Comparison of ENCODE assay signal across 31 cellular contexts in the genomic region with DNA sequence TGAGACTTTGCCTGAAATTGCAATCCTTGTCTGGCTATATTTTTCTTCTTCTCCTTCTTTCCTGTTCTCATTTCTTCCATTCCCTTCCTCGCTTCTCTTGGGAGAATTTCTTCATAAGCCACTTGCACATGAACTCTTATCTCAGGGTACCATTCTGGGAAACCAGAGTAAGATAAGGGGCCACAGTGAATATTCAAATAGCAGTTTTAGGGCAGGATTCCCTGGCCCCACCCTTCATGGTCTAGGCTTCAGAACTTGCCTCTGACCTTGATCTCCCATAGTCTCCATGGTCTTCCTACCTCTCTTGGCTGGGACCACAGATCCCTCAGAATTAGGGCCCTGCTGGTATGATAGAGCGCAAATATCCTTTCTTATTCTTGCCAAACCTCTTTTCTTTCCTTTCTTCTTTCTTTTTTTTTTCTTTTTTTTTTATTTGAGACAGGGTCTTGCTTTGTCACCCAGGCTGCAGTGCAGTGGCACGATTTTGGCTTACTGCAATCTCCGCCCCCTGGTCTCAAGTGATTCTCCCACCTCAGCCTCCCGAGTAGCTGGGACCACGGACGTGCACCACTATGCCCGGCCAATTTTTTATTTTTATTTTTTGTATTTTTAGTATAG.
"Had no signal": no experiment of that assay in that cellular context is flagged by ENCODE, and none has a peak within 500 bp of the region (broad histone marks: within the 10 kb centered on the region; RNA-seq: fewer than 3 reads in every experiment).

No MANE protein-coding gene starts in this region.

- H3K4me1 Mint-ChIP-seq: memory B cell; naive B cell; stimulated activated naive CD8-positive, alpha-beta T cell treated with anti-CD3 and anti-CD28 coated beads, Interleukin-15, amount 100 ng/mL, for 72 hours had no signal

- H3K27ac Mint-ChIP-seq: endodermal cell; memory B cell; mesothelial cell of epicardium; naive B cell; natural killer cell treated with Interleukin-12 subunit alpha and Interleukin-12 subunit beta and Interleukin-15 and Interleukin-18, amount 100 ng/mL, for 72 hours; stimulated activated naive CD8-positive, alpha-beta T cell treated with anti-CD3 and anti-CD28 coated beads, Interleukin-15, amount 100 ng/mL, for 72 hours had no signal

- H3K9me3 Mint-ChIP-seq: memory B cell; natural killer cell treated with Interleukin-12 subunit alpha and Interleukin-12 subunit beta and Interleukin-15 and Interleukin-18, amount 100 ng/mL, for 72 hours; stimulated activated naive CD8-positive, alpha-beta T cell treated with anti-CD3 and anti-CD28 coated beads, Interleukin-15, amount 100 ng/mL, for 72 hours had no signal

- H3K9me3 ChIP-seq: esophagus muscularis mucosa, gastroesophageal sphincter, mucosa of descending colon, neutrophil, prostate gland, right atrium auricular region, suprapubic skin, transverse colon, upper lobe of right lung, uterus had no signal

- H3K36me3 ChIP-seq: esophagus muscularis mucosa, gastroesophageal sphincter, heart left ventricle, neutrophil, prostate gland, right atrium auricular region, suprapubic skin, transverse colon, upper lobe of right lung, uterus had no signal

- H3K27me3 ChIP-seq: dorsolateral prefrontal cortex, esophagus muscularis mucosa, foreskin keratinocyte, gastroesophageal sphincter, heart left ventricle, hepatocyte, neutrophil, right atrium auricular region, suprapubic skin, transverse colon, upper lobe of right lung, uterus had no signal

- H3K4me3 ChIP-seq: dorsolateral prefrontal cortex, esophagus muscularis mucosa, gastroesophageal sphincter, heart left ventricle, hepatocyte, lung, mucosa of descending colon, prostate gland, right atrium auricular region, smooth muscle cell, suprapubic skin, transverse colon, upper lobe of right lung, uterus had no signal

- H3K27ac ChIP-seq: dorsolateral prefrontal cortex, epithelial cell of prostate, esophagus muscularis mucosa, foreskin keratinocyte, gastroesophageal sphincter, heart left ventricle, hepatocyte, neutrophil, prostate gland, right atrium auricular region, suprapubic skin, transverse colon, upper lobe of right lung, uterus had no signal

- H3K27me3 Mint-ChIP-seq: memory B cell; naive B cell; natural killer cell treated with Interleukin-12 subunit alpha and Interleukin-12 subunit beta and Interleukin-15 and Interleukin-18, amount 100 ng/mL, for 72 hours; stimulated activated naive CD8-positive, alpha-beta T cell treated with anti-CD3 and anti-CD28 coated beads, Interleukin-15, amount 100 ng/mL, for 72 hours had no signal

- ATAC-seq: foreskin keratinocyte; gastroesophageal sphincter; heart left ventricle; mucosa of descending colon; natural killer cell treated with Interleukin-12 subunit alpha and Interleukin-12 subunit beta and Interleukin-15 and Interleukin-18, amount 100 ng/mL, for 72 hours; stimulated activated naive CD8-positive, alpha-beta T cell treated with anti-CD3 and anti-CD28 coated beads, Interleukin-15, amount 100 ng/mL, for 72 hours; upper lobe of right lung had no signal

- DNase-seq: dorsolateral prefrontal cortex; effector CD8-positive, alpha-beta T cell; endodermal cell; foreskin keratinocyte; heart left ventricle; kidney; mucosa of descending colon; naive B cell; stimulated activated CD4-positive, alpha-beta T cell treated with anti-CD3 and anti-CD28 coated beads, Interleukin-12 subunit alpha, Interleukin-12 subunit beta, amount 100 ng/mL, for 4 hours; stimulated activated CD4-positive, alpha-beta T cell treated with anti-CD3 and anti-CD28 coated beads, Interleukin-1b, Interleukin-23, amount 100 ng/mL, for 48 hours; stimulated activated CD4-positive, alpha-beta T cell treated with anti-CD3 and anti-CD28 coated beads, Interleukin-4, amount 100 ng/mL, for 1 hour; stimulated activated CD8-positive, alpha-beta memory T cell treated with anti-CD3 and anti-CD28 coated beads, Interleukin-4, amount 100 ng/mL, for 48 hours; stimulated activated naive CD4-positive, alpha-beta T cell; stimulated activated naive CD8-positive, alpha-beta T cell treated with anti-CD3 and anti-CD28 coated beads, Interleukin-15, amount 100 ng/mL, for 72 hours; transverse colon; upper lobe of right lung; uterus had no signal

- H3K36me3 Mint-ChIP-seq: mesothelial cell of epicardium; naive B cell; natural killer cell treated with Interleukin-12 subunit alpha and Interleukin-12 subunit beta and Interleukin-15 and Interleukin-18, amount 100 ng/mL, for 72 hours had no signal

- H3K4me3 Mint-ChIP-seq: endodermal cell; memory B cell; mesothelial cell of epicardium; naive B cell; natural killer cell treated with Interleukin-12 subunit alpha and Interleukin-12 subunit beta and Interleukin-15 and Interleukin-18, amount 100 ng/mL, for 72 hours; neural crest cell; stimulated activated naive CD8-positive, alpha-beta T cell treated with anti-CD3 and anti-CD28 coated beads, Interleukin-15, amount 100 ng/mL, for 72 hours had no signal

- H3K4me1 ChIP-seq: esophagus muscularis mucosa, foreskin keratinocyte, gastroesophageal sphincter, heart left ventricle, prostate gland, right atrium auricular region, suprapubic skin, transverse colon, upper lobe of right lung, uterus had no signal
